In the genomic region with DNA sequence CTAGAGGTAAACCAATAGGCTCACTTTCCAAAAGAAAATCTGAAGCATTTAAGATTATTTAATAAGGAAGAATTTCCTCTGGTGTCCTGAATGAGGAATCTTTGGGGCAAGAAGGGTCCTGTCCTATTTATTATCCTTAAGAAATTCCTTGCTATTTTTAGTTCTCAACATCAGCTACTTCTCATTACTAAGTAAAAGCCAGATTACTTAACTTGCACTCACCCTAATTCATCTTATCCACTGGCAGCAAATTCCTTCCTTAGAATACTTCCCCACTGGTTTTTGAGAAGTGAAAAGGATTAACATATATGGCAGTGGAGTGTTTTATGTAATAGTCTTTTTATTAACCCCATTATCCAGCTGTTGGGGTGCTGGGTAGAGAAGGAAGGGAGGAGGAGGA, we compare ENCODE assay signal across 21 cellular contexts.
DNase-seq lines count a peak whose midpoint lies in the region; ATAC-seq, FAIRE-seq and TF ChIP-seq lines count a peak whose summit lies in the region.
"Had no signal": no experiment of that assay in that cellular context is flagged by ENCODE, and none has a peak within 500 bp of the region (broad histone marks: within the 10 kb centered on the region; RNA-seq: fewer than 3 reads in every experiment).

No MANE protein-coding gene starts in this region.

- CTCF ChIA-PET in AG04449 (lab: Yijun Ruan, JAX) = no interaction called here

- H3K4me3 ChIP-seq in AG04449 (ENCODE audit: low read depth, low read length) = no peak overlapping the region
- no peak overlapping the region for H3K4me3 ChIP-seq in astrocyte (ENCODE audit: insufficient read depth, low read depth, low read length)
- H3K4me3 ChIP-seq in gastroesophageal sphincter = no peak overlapping the region
- no peak overlapping the region for H3K4me3 ChIP-seq in rectal smooth muscle tissue (ENCODE audit: low read length)
- no peak overlapping the region for H3K4me3 ChIP-seq in WERI-Rb-1 (ENCODE audit: low read depth, low read length)
- H3K4me3 ChIP-seq: MG63 had no signal

- H3K9me3 ChIP-seq in astrocyte (ENCODE audit: insufficient read depth, low read depth, low read length) (no peaks in the 10 kb centered on the region), gastroesophageal sphincter (no peaks in the 10 kb centered on the region), WERI-Rb-1 (ENCODE audit: severe bottlenecking) (no peaks in the 10 kb centered on the region)
- H3K9me3 ChIP-seq: BE2C, MG63 had no signal

- H3K27me3 ChIP-seq in astrocyte (ENCODE audit: insufficient read depth, low read length) (no peaks in the 10 kb centered on the region), gastroesophageal sphincter (no peaks in the 10 kb centered on the region), rectal smooth muscle tissue (ENCODE audit: control insufficient read depth, insufficient read depth, low read length) (no peaks in the 10 kb centered on the region), WERI-Rb-1 (ENCODE audit: insufficient read depth, low read depth, severe bottlenecking) (no peaks in the 10 kb centered on the region)
- H3K27me3 ChIP-seq: BE2C, MG63 had no signal

- H3K9me3 Mint-ChIP-seq in astrocyte (ENCODE audit: unreplicated experiment) = peaks cover 3% of the 10 kb centered on the region

- no peaks in the 10 kb centered on the region for H3K36me3 Mint-ChIP-seq in astrocyte (ENCODE audit: low read depth, unreplicated experiment)
- H3K36me3 Mint-ChIP-seq: CD14-positive monocyte; CD8-positive, alpha-beta memory T cell had no signal

- no peaks in the 10 kb centered on the region for H4K20me1 ChIP-seq in astrocyte (ENCODE audit: insufficient read depth, low read length)

- no peak for TF ChIP-seq EP300 in gastroesophageal sphincter (IDR thresholded peaks at IDR 0.05)

- peak; percentile 34 for DNase-seq in AG04449 (ENCODE audit: low read depth, low spot score)
- peak; percentile 75 for DNase-seq in astrocyte (ENCODE audit: low read depth)
- no peak for DNase-seq in iPS-NIHi7 (ENCODE audit: extremely low spot score)
- DNase-seq in NCI-H1092 treated with DMSO at 0.1 percent for 48 hours (lab: John Stamatoyannopoulos, UW) = no peak
- no peak for DNase-seq in WERI-Rb-1
- DNase-seq: BE2C; CD8-positive, alpha-beta memory T cell; DMS79 treated with DMSO at 0.1 percent for 48 hours; H7; KG1; MG63; NCI-H2029 treated with DMSO at 0.1 percent for 48 hours; NCI-H526; RPMI8226; SHP77 had no signal

- H3K4me1 ChIP-seq in astrocyte (ENCODE audit: insufficient read depth, low read length) = no peaks in the 10 kb centered on the region
- peaks cover 4 to 54% (median 6%) of the 10 kb centered on the region in 3 donors for H3K4me1 ChIP-seq in gastroesophageal sphincter
- peaks cover 13% of the 10 kb centered on the region for H3K4me1 ChIP-seq in rectal smooth muscle tissue (ENCODE audit: control insufficient read depth, insufficient read depth, low read length)
- H3K4me1 ChIP-seq: BE2C had no signal

- TF ChIP-seq CTCF in AG04449 (IDR thresholded peaks at IDR 0.05; ENCODE audit: insufficient read depth, low read length, missing control alignments) (no peak), astrocyte (IDR thresholded peaks at IDR 0.05; ENCODE audit: insufficient read depth, low read depth, low read length) (no peak), gastroesophageal sphincter (IDR thresholded peaks at IDR 0.05) (no peak), WERI-Rb-1 (IDR thresholded peaks at IDR 0.05; ENCODE audit: low read depth, low read length) (no peak)

- H3K36me3 ChIP-seq in astrocyte (ENCODE audit: insufficient read depth, low read length) = no peaks in the 10 kb centered on the region
- H3K36me3 ChIP-seq in gastroesophageal sphincter = no peaks in the 10 kb centered on the region
- no peaks in the 10 kb centered on the region for H3K36me3 ChIP-seq in rectal smooth muscle tissue (ENCODE audit: control insufficient read depth, insufficient read depth, low read length)
- no peaks in the 10 kb centered on the region for H3K36me3 ChIP-seq in WERI-Rb-1
- H3K36me3 ChIP-seq: BE2C, MG63 had no signal

- no peak for TF ChIP-seq POLR2A in gastroesophageal sphincter (IDR thresholded peaks at IDR 0.05)

- H3K27ac Mint-ChIP-seq in astrocyte (ENCODE audit: unreplicated experiment) = no peak overlapping the region
- H3K27ac Mint-ChIP-seq: CD14-positive monocyte; CD8-positive, alpha-beta memory T cell had no signal

- no peaks in the 10 kb centered on the region for H3K79me2 ChIP-seq in astrocyte (ENCODE audit: insufficient read depth, low read length)

- peaks cover 8% of the 10 kb centered on the region for H3K4me1 Mint-ChIP-seq in astrocyte (ENCODE audit: low read depth, unreplicated experiment)
- H3K4me1 Mint-ChIP-seq: CD14-positive monocyte; CD8-positive, alpha-beta memory T cell had no signal

- no peak for FAIRE-seq in astrocyte (lab: Jason Lieb, UNC)
- FAIRE-seq: GM18507 had no signal

- H2AFZ ChIP-seq in astrocyte (ENCODE audit: low read depth, low read length) = no peak overlapping the region

- no peak overlapping the region for H3K9ac ChIP-seq in astrocyte (ENCODE audit: low read length)
- no peak overlapping the region for H3K9ac ChIP-seq in rectal smooth muscle tissue (ENCODE audit: low read length)

- H3K27ac ChIP-seq in astrocyte (ENCODE audit: low read depth, low read length) (no peak overlapping the region), gastroesophageal sphincter (peak overlapping the region; percentile 30 to 52 (median 50)), rectal smooth muscle tissue (ENCODE audit: low read depth, low read length) (peak overlapping the region; percentile 48), WERI-Rb-1 (no peak overlapping the region)
- H3K27ac ChIP-seq: 22Rv1 had no signal

- POLR2A ChIA-PET in AG04449 (lab: Yijun Ruan, JAX) = no interaction called here

- peak overlapping the region; percentile 20 for H3K4me2 ChIP-seq in astrocyte (ENCODE audit: low read length)

- no peak overlapping the region for H3K4me3 Mint-ChIP-seq in astrocyte (ENCODE audit: unreplicated experiment)
- H3K4me3 Mint-ChIP-seq: CD14-positive monocyte; CD8-positive, alpha-beta memory T cell had no signal

- no peak for ATAC-seq in gastroesophageal sphincter
- ATAC-seq in GM18873 (IDR thresholded peaks at IDR 0.05; ENCODE audit: low FRiP score, unreplicated experiment) = no peak

- H3K27me3 Mint-ChIP-seq in astrocyte (ENCODE audit: low read depth, unreplicated experiment) = no peaks in the 10 kb centered on the region
- H3K27me3 Mint-ChIP-seq: CD8-positive, alpha-beta memory T cell had no signal

Comparison
In these comparisons a context has a peak if more than half of its experiments do, and no peak if none do; other contexts are left out.
1. DNase-seq: peak in AG04449 (single experiment) and astrocyte (single experiment); none in iPS-NIHi7 (single experiment), NCI-H1092 treated with DMSO at 0.1 percent for 48 hours (single experiment) and WERI-Rb-1 (single experiment).
2. H3K27ac ChIP-seq: peak in gastroesophageal sphincter (4 of 4) and rectal smooth muscle tissue (single experiment); none in astrocyte (single experiment) and WERI-Rb-1 (single experiment).